Comparison of ENCODE assay signal across 24 cellular contexts in genomic region chr18:62490967-62491366, GRCh38.
"Had no signal": no experiment of that assay in that cellular context is flagged by ENCODE, and none has a peak within 500 bp of the region (broad histone marks: within the 10 kb centered on the region; RNA-seq: fewer than 3 reads in every experiment).

No MANE protein-coding gene starts in this region.

- ATAC-seq: effector memory CD8-positive, alpha-beta T cell; heart right ventricle; left lobe of liver; natural killer cell; stimulated activated effector memory CD8-positive, alpha-beta T cell treated with anti-CD3 and anti-CD28 coated beads, Interleukin-12 subunit alpha, Interleukin-12 subunit beta, amount 100 ng/mL, for 72 hours had no signal

- H3K36me3 Mint-ChIP-seq: memory B cell; natural killer cell; stimulated activated effector memory CD8-positive, alpha-beta T cell treated with anti-CD3 and anti-CD28 coated beads, Interleukin-12 subunit alpha, Interleukin-12 subunit beta, amount 100 ng/mL, for 72 hours had no signal

- H3K4me3 Mint-ChIP-seq: effector memory CD8-positive, alpha-beta T cell; memory B cell; natural killer cell; neural crest cell; stimulated activated effector memory CD8-positive, alpha-beta T cell treated with anti-CD3 and anti-CD28 coated beads, Interleukin-12 subunit alpha, Interleukin-12 subunit beta, amount 100 ng/mL, for 72 hours had no signal

- H3K27ac Mint-ChIP-seq: effector memory CD8-positive, alpha-beta T cell; memory B cell; natural killer cell; stimulated activated effector memory CD8-positive, alpha-beta T cell treated with anti-CD3 and anti-CD28 coated beads, Interleukin-12 subunit alpha, Interleukin-12 subunit beta, amount 100 ng/mL, for 72 hours had no signal

- DNase-seq: effector memory CD8-positive, alpha-beta T cell; erythroblast; esophagus squamous epithelium; foreskin melanocyte; glutamatergic neuron; heart right ventricle; hippocampal formation; kidney; natural killer cell; sigmoid colon; stimulated activated CD4-positive, alpha-beta T cell treated with anti-CD3 and anti-CD28 coated beads, Interleukin-2, amount 100 ng/mL, for 24 hours; stimulated activated CD4-positive, alpha-beta T cell treated with anti-CD3 and anti-CD28 coated beads, Interleukin-4, amount 100 ng/mL, for 24 hours; stimulated activated naive CD4-positive, alpha-beta T cell treated with Interleukin-2 at 50 U/mL for 16 hours; stomach; thyroid gland; trophoblast cell had no signal

- H3K9me3 Mint-ChIP-seq: effector memory CD8-positive, alpha-beta T cell; memory B cell; natural killer cell; neural crest cell; stimulated activated effector memory CD8-positive, alpha-beta T cell treated with anti-CD3 and anti-CD28 coated beads, Interleukin-12 subunit alpha, Interleukin-12 subunit beta, amount 100 ng/mL, for 72 hours had no signal

- H3K27ac ChIP-seq: coronary artery, esophagus squamous epithelium, heart right ventricle, prostate gland, right atrium auricular region, sigmoid colon, stomach, thyroid gland, vagina had no signal

- H3K4me1 Mint-ChIP-seq: memory B cell; natural killer cell; stimulated activated effector memory CD8-positive, alpha-beta T cell treated with anti-CD3 and anti-CD28 coated beads, Interleukin-12 subunit alpha, Interleukin-12 subunit beta, amount 100 ng/mL, for 72 hours had no signal
